ENCODE assay signal across 13 cellular contexts in the genomic region with DNA sequence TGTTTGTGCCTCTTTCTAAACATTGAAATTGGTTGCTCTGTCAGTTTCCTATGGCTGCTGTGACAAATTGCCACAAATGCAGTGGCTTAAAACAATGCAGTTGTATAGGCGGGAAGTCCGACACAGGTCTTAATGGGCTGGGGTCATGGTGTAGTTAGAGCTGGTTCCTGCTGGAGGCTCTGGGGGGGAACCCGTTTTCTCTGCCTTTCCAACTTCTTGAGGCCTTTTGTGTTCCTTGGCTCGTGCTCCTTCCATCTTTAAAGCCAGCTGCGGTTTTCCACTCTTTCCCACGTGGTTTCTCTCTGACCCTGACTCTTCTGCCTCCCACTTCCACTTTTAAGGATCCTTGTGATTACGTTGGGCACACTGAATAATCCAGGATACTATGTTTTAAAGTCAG. TPM values are rescaled to one million over a fixed set of nuclear protein-coding genes. Genes with fewer than 3 reads are reported as not detected.
DNase-seq lines count a peak whose midpoint lies in the region; ATAC-seq and TF ChIP-seq lines count a peak whose summit lies in the region.
"Had no signal": no experiment of that assay in that cellular context is flagged by ENCODE, and none has a peak within 500 bp of the region (broad histone marks: within the 10 kb centered on the region; RNA-seq: fewer than 3 reads in every experiment).

No MANE protein-coding gene starts in this region.

- no peaks in the 10 kb centered on the region for H3K36me3 ChIP-seq in heart left ventricle

- H3K4me1 Mint-ChIP-seq in activated CD4-positive, alpha-beta T cell treated with anti-CD3 and anti-CD28 coated beads for 36 hours, result no peaks in the 10 kb centered on the region
- H3K4me1 Mint-ChIP-seq: natural killer cell had no signal

- no peak overlapping the region for H3K27ac Mint-ChIP-seq in activated CD4-positive, alpha-beta T cell treated with anti-CD3 and anti-CD28 coated beads for 36 hours
- H3K27ac Mint-ChIP-seq: activated naive CD8-positive, alpha-beta T cell; natural killer cell had no signal

- H3K27me3 ChIP-seq in heart left ventricle, result no peaks in the 10 kb centered on the region

- H3K9me3 Mint-ChIP-seq in activated CD4-positive, alpha-beta T cell treated with anti-CD3 and anti-CD28 coated beads for 36 hours (ENCODE audit: low read depth), result no peaks in the 10 kb centered on the region
- H3K9me3 Mint-ChIP-seq: natural killer cell had no signal

- DNase-seq in Right ventricle myocardium inferior (ENCODE audit: missing footprints) (no peak), cardiac septum (ENCODE audit: low spot score) (no peak), heart left ventricle (peak in 4 of 5 donors; percentile 30 to 53 (median 48)), pons (ENCODE audit: low spot score) (peak; percentile 40), KBM-7 (no peak), NCI-H82 treated with DMSO at 0.1 percent for 48 hours (lab: John Stamatoyannopoulos, UW; ENCODE audit: unreplicated experiment) (no peak), HuH-7.5 (ENCODE audit: low spot score) (no peak)
- DNase-seq in activated CD4-positive, alpha-beta T cell treated with anti-CD3 and anti-CD28 coated beads for 36 hours, result no peak
- DNase-seq: natural killer cell; stimulated activated naive CD4-positive, alpha-beta T cell had no signal

- CTCF ChIA-PET in activated CD4-positive, alpha-beta T cell treated with anti-CD3 and anti-CD28 coated beads for 36 hours (lab: Charles Lee), result interaction anchor here (1.2 kb wide), 1 partner anchor 38 kb away, joined by 4 read pairs; no protein-coding TSS in a partner anchor

- peaks cover 11% of the 10 kb centered on the region for H3K27me3 Mint-ChIP-seq in activated CD4-positive, alpha-beta T cell treated with anti-CD3 and anti-CD28 coated beads for 36 hours

- ATAC-seq in Right ventricle myocardium inferior (peak; percentile 16), heart left ventricle (peak in 2 of 4 donors; percentile 9 to 10)
- ATAC-seq in activated CD4-positive, alpha-beta T cell treated with anti-CD3 and anti-CD28 coated beads for 36 hours, result no peak
- ATAC-seq: natural killer cell, Panc1 had no signal

- no peaks in the 10 kb centered on the region for H3K36me3 Mint-ChIP-seq in activated CD4-positive, alpha-beta T cell treated with anti-CD3 and anti-CD28 coated beads for 36 hours (ENCODE audit: low read depth)
- H3K36me3 Mint-ChIP-seq: natural killer cell had no signal

- no peak for TF ChIP-seq CTCF in heart left ventricle (IDR thresholded peaks at IDR 0.05)

- peaks cover 0 to 5% (median 0%) of the 10 kb centered on the region in 12 donors for H3K9me3 ChIP-seq in heart left ventricle

- H3K4me1 ChIP-seq in heart left ventricle, result peaks cover 4 to 92% (median 53%) of the 10 kb centered on the region in 12 donors

- no peak for TF ChIP-seq POLR2A in heart left ventricle (IDR thresholded peaks at IDR 0.05)

- POLR2A ChIA-PET in activated CD4-positive, alpha-beta T cell treated with anti-CD3 and anti-CD28 coated beads for 36 hours (lab: Charles Lee), result no interaction called here

- WGBS in heart left ventricle, 4 donors, result 45 to 64% (median 55%) methylated on average over 7 of the region's 7 CpGs

- H3K27ac ChIP-seq in heart left ventricle, result peak overlapping the region; percentile 41 to 93 (median 80)
- H3K27ac ChIP-seq: KMS-11 had no signal

- H3K4me3 ChIP-seq in heart left ventricle, result no peak overlapping the region

- H3K4me3 Mint-ChIP-seq in activated CD4-positive, alpha-beta T cell treated with anti-CD3 and anti-CD28 coated beads for 36 hours, result no peak overlapping the region
- H3K4me3 Mint-ChIP-seq: activated naive CD8-positive, alpha-beta T cell; natural killer cell had no signal

- intact Hi-C loops in Right ventricle myocardium inferior (cut with DNase I), result loop anchor here (2.0 kb wide), 2 partner anchors 21 to 49 kb away; no protein-coding TSS in a partner anchor
- intact Hi-C loops in cardiac septum (cut with DNase I), result no loop called here
- intact Hi-C loops in heart left ventricle (cut with DNase I), result loop anchor here in 1 of 10 donors (2.0 kb wide), 1 partner anchor 21 kb away; no protein-coding TSS in a partner anchor
- intact Hi-C loops in activated CD4-positive, alpha-beta T cell treated with anti-CD3 and anti-CD28 coated beads for 36 hours (cut with DNase I, micrococcal nuclease), result no loop called here

- in situ Hi-C loops in KBM-7 (cut with MboI; ENCODE audit: low pct_unique_long_range_greater_than_20kb, low sequenced_read_pairs), result no loop called here

RNA-seq across cellular contexts. Expression of a gene that starts 12.5 kb away (rescaled TPM):
- 85.5 TPM for total RNA-seq in Right ventricle myocardium inferior
- 78.4 TPM for total RNA-seq in cardiac septum
- total RNA-seq in heart left ventricle, result 100 to 1,000 TPM in 1 of 9 donors, 10 to 100 TPM in 8; 43.9 to 114 (median 73.9) TPM
- polyA plus RNA-seq in heart left ventricle, result 10 to 100 TPM; 26.4 to 37.9 TPM
- 1 to 10 TPM; 6.8 to 8.2 TPM for total RNA-seq in activated CD4-positive, alpha-beta T cell treated with anti-CD3 and anti-CD28 coated beads for 36 hours

Comparison
In these comparisons a context has a peak if more than half of its experiments do, and no peak if none do; other contexts are left out.
1. DNase-seq: peak in heart left ventricle (4 of 5) and pons (single experiment); none in Right ventricle myocardium inferior (single experiment), cardiac septum (single experiment), KBM-7 (single experiment), NCI-H82 treated with DMSO at 0.1 percent for 48 hours (single experiment), HuH-7.5 (single experiment) and activated CD4-positive, alpha-beta T cell treated with anti-CD3 and anti-CD28 coated beads for 36 hours (single experiment).